ENCODE assay signal across 1 cellular context in genomic region chr16:57185446-57185944, GRCh38.
TF ChIP-seq lines count a peak whose summit lies in the region.

No MANE protein-coding gene starts in this region.

TF ChIP-seq in K562, 482 proteins besides CTCF, POLR2A, EP300 and RAD21 (continued from another document and continues in another):
- TF ChIP-seq RBM34 (IDR thresholded peaks at IDR 0.05; ENCODE audit: borderline replicate concordance, insufficient read depth, low read length), result no peak
- no peak for TF ChIP-seq SRSF9 (IDR thresholded peaks at IDR 0.05; ENCODE audit: borderline replicate concordance, low read depth, low read length)
- no peak for TF ChIP-seq POLR2AphosphoS2 (IDR thresholded peaks at IDR 0.05; ENCODE audit: low read length)
- TF ChIP-seq NFXL1 (CRISPR knock-in tag; IDR thresholded peaks at IDR 0.05), result no peak
- no peak for TF ChIP-seq AFF1 (IDR thresholded peaks at IDR 0.05; ENCODE audit: low read depth in 1 of 2, partially characterized antibody in 2 of 2)
- no peak for TF ChIP-seq ELF4 (CRISPR knock-in tag; IDR thresholded peaks at IDR 0.05)
- no peak for TF ChIP-seq RBM39 (optimal IDR thresholded peaks at IDR 0.05; ENCODE audit: low read depth, low read length)
- no peak for TF ChIP-seq ELK1 (CRISPR knock-in tag; IDR thresholded peaks at IDR 0.05)
- peak; percentile 84; the same call in 1 of the 2 replicates for TF ChIP-seq GTF2E2 (tag; IDR thresholded peaks at IDR 0.05)
- no peak for TF ChIP-seq TSC22D4 (tag; IDR thresholded peaks at IDR 0.05)
- TF ChIP-seq SAFB (IDR thresholded peaks at IDR 0.05; ENCODE audit: borderline replicate concordance, low read depth, low read length), result no peak
- TF ChIP-seq ZC3H11A (IDR thresholded peaks at IDR 0.05; ENCODE audit: low read depth, low read length), result no peak
- TF ChIP-seq TFAM (CRISPR knock-in tag; conservative IDR thresholded peaks at IDR 0.05), result no peak
- no peak for TF ChIP-seq DACH1 (IDR thresholded peaks at IDR 0.05; ENCODE audit: partially characterized antibody)
- no peak for TF ChIP-seq FOXA1 (IDR thresholded peaks at IDR 0.05; ENCODE audit: borderline replicate concordance)
- TF ChIP-seq ZNF274 (IDR thresholded peaks at IDR 0.05; ENCODE audit: borderline replicate concordance, low read depth, low read length), result no peak
- TF ChIP-seq POLR3A (IDR thresholded peaks at IDR 0.05; ENCODE audit: borderline replicate concordance, extremely low read depth, insufficient read depth, insufficient read length), result no peak
- TF ChIP-seq KLF6 (CRISPR knock-in tag; IDR thresholded peaks at IDR 0.05; ENCODE audit: borderline replicate concordance), result no peak
- TF ChIP-seq NFE2L1 (tag; IDR thresholded peaks at IDR 0.05; ENCODE audit: borderline replicate concordance, low read depth), result no peak
- no peak for TF ChIP-seq RCOR1 (IDR thresholded peaks at IDR 0.05; ENCODE audit: borderline replicate concordance in 1 of 2, low read depth in 2 of 2, low read length in 2 of 2)
- TF ChIP-seq EP400 (IDR thresholded peaks at IDR 0.05), result peak; percentile 84
- TF ChIP-seq SIN3A (IDR thresholded peaks at IDR 0.05; ENCODE audit: borderline replicate concordance in 2 of 2, control insufficient read depth in 1 of 2, low read depth in 2 of 2, low read length in 2 of 2), result no peak
- TF ChIP-seq STAT5B (CRISPR knock-in tag; IDR thresholded peaks at IDR 0.05), result no peak
- TF ChIP-seq FIP1L1 (IDR thresholded peaks at IDR 0.05; ENCODE audit: low read depth, low read length, poor library complexity, severe bottlenecking), result no peak
- peak; percentile 50; the same call in 1 of the 2 replicates for TF ChIP-seq TAF7 (tag; IDR thresholded peaks at IDR 0.05)
- TF ChIP-seq ZZZ3 (IDR thresholded peaks at IDR 0.05), result no peak
- no peak for TF ChIP-seq XRCC3 (IDR thresholded peaks at IDR 0.05)
- no peak for TF ChIP-seq MCM2 (IDR thresholded peaks at IDR 0.05; ENCODE audit: low read depth)
- TF ChIP-seq EZH2 (IDR thresholded peaks at IDR 0.05; ENCODE audit: borderline replicate concordance, low read depth, low read length), result no peak
- no peak for TF ChIP-seq SP2 (IDR thresholded peaks at IDR 0.05; ENCODE audit: extremely low read depth, low read depth, low read length, poor library complexity, severe bottlenecking)
- no peak for TF ChIP-seq KAT2B (IDR thresholded peaks at IDR 0.05; ENCODE audit: low read depth, low read length)
- TF ChIP-seq ZNF280B (CRISPR knock-in tag; IDR thresholded peaks at IDR 0.05), result no peak
- TF ChIP-seq HNRNPL (IDR thresholded peaks at IDR 0.05; ENCODE audit: low read depth, low read length), result no peak
- TF ChIP-seq PPARD (CRISPR knock-in tag; IDR thresholded peaks at IDR 0.05), result no peak
- TF ChIP-seq ZKSCAN1 (IDR thresholded peaks at IDR 0.05; ENCODE audit: low read depth, low read length), result no peak
- TF ChIP-seq ZBTB43 (CRISPR knock-in tag; IDR thresholded peaks at IDR 0.05), result no peak
- TF ChIP-seq HES1 (IDR thresholded peaks at IDR 0.05; ENCODE audit: low read depth), result no peak
- TF ChIP-seq SMARCE1 (IDR thresholded peaks at IDR 0.05), result no peak
- no peak for TF ChIP-seq ZFP36 (IDR thresholded peaks at IDR 0.05; ENCODE audit: low read depth, low read length, partially characterized antibody)
- no peak for TF ChIP-seq CBX3 (IDR thresholded peaks at IDR 0.05; ENCODE audit: borderline replicate concordance in 1 of 2, low read length in 2 of 2)
- no peak for TF ChIP-seq ZC3H4 (CRISPR knock-in tag; IDR thresholded peaks at IDR 0.05; ENCODE audit: borderline replicate concordance)
- TF ChIP-seq ZKSCAN8 (CRISPR knock-in tag; IDR thresholded peaks at IDR 0.05), result no peak
- no peak for TF ChIP-seq MYNN (IDR thresholded peaks at IDR 0.05)
- TF ChIP-seq MYNN (CRISPR knock-in tag; IDR thresholded peaks at IDR 0.05), result no peak
- no peak for TF ChIP-seq XRCC4 (IDR thresholded peaks at IDR 0.05; ENCODE audit: extremely low read depth, insufficient read depth, insufficient read length)
- TF ChIP-seq TCF15 (CRISPR knock-in tag; IDR thresholded peaks at IDR 0.05), result no peak
- TF ChIP-seq CLOCK (CRISPR knock-in tag; IDR thresholded peaks at IDR 0.05; ENCODE audit: borderline replicate concordance), result no peak
- peak; percentile 43; the same call in 1 of the 2 replicates for TF ChIP-seq DNMT1 (IDR thresholded peaks at IDR 0.05)
- TF ChIP-seq ARID2 (IDR thresholded peaks at IDR 0.05), result no peak
- TF ChIP-seq SFPQ (IDR thresholded peaks at IDR 0.05; ENCODE audit: low read depth, low read length), result no peak
- TF ChIP-seq ZBED1 (IDR thresholded peaks at IDR 0.05), result no peak
- no peak for TF ChIP-seq HSF4 (CRISPR knock-in tag; IDR thresholded peaks at IDR 0.05; ENCODE audit: borderline replicate concordance)
- TF ChIP-seq PTRF (tag; IDR thresholded peaks at IDR 0.05), result no peak
- no peak for TF ChIP-seq HMGXB4 (CRISPR knock-in tag; IDR thresholded peaks at IDR 0.05)
- peak; percentile 52; the same call in 1 of the 2 replicates for TF ChIP-seq E2F1 (CRISPR knock-in tag; IDR thresholded peaks at IDR 0.05)
